In genomic region chr10:95445837-95446347, GRCh38 we compare ENCODE assay signal across 8 cellular contexts.
DNase-seq lines count a peak whose midpoint lies in the region; ATAC-seq and TF ChIP-seq lines count a peak whose summit lies in the region.

No MANE protein-coding gene starts in this region.

- no peaks in the 10 kb centered on the region for H3K9me2 ChIP-seq in OCI-LY1 (ENCODE audit: low read depth, low read length)

- POLR2A ChIA-PET in CD4-positive, alpha-beta memory T cell (lab: Charles Lee; ENCODE audit: partially characterized antibody) = no interaction called here

- peaks cover 4 to 5% (median 5%) of the 10 kb centered on the region in 4 donors for H3K4me1 Mint-ChIP-seq in CD4-positive, alpha-beta memory T cell

- ATAC-seq in GM18517 (IDR thresholded peaks at IDR 0.05; ENCODE audit: unreplicated experiment) = peak; percentile 69
- ATAC-seq in HG03442 (IDR thresholded peaks at IDR 0.05; ENCODE audit: unreplicated experiment) = peak; percentile 71

- CTCF ChIA-PET in CD4-positive, alpha-beta memory T cell (lab: Charles Lee; ENCODE audit: partially characterized antibody) = interaction anchor here (0.6 to 12.7 kb wide), 12 partner anchors 8 to 158 kb away, joined by 3 to 158 read pairs (median 4); no protein-coding TSS in a partner anchor

- intact Hi-C loops in CD4-positive, alpha-beta memory T cell (cut with micrococcal nuclease) = no loop called here

- H3K9me3 Mint-ChIP-seq in CD4-positive, alpha-beta memory T cell = no peaks in the 10 kb centered on the region

- H3K4me2 ChIP-seq in OCI-LY1 (ENCODE audit: low read length) (no peak overlapping the region), skeletal muscle satellite cell (ENCODE audit: low read length) (peak overlapping the region; percentile 58)

- H3F3A ChIP-seq in OCI-LY1 (ENCODE audit: insufficient read depth, low read length) = no peaks in the 10 kb centered on the region

- H3K4me1 ChIP-seq in CD4-positive, alpha-beta memory T cell (ENCODE audit: insufficient read depth, low read length) = no peaks in the 10 kb centered on the region
- H3K4me1 ChIP-seq in OCI-LY1 (ENCODE audit: insufficient read depth, low read length, severe bottlenecking) (no peaks in the 10 kb centered on the region), skeletal muscle satellite cell (ENCODE audit: control insufficient read depth, insufficient read depth, low read length) (peaks cover 14% of the 10 kb centered on the region)

- no peak overlapping the region for H3K4me3 ChIP-seq in CD4-positive, alpha-beta memory T cell (ENCODE audit: low read length in 2 of 2)
- H3K4me3 ChIP-seq in OCI-LY1 (ENCODE audit: low read depth, low read length, poor library complexity, severe bottlenecking) (no peak overlapping the region), astrocyte of the spinal cord (ENCODE audit: low read depth, low read length) (no peak overlapping the region), skeletal muscle satellite cell (ENCODE audit: low read length) (peak overlapping the region; percentile 23)

- no peak overlapping the region for H3K27ac Mint-ChIP-seq in CD4-positive, alpha-beta memory T cell

- no peaks in the 10 kb centered on the region for H4K20me1 ChIP-seq in OCI-LY1 (ENCODE audit: insufficient read depth, low read length)

- in situ Hi-C loops in astrocyte of the spinal cord (cut with HindIII; ENCODE audit: low sequenced_read_pairs) = no loop called here

- H3K27me3 ChIP-seq in CD4-positive, alpha-beta memory T cell (ENCODE audit: insufficient read depth, low read length) = no peaks in the 10 kb centered on the region
- H3K27me3 ChIP-seq in OCI-LY1 (ENCODE audit: insufficient read depth, low read length) (no peaks in the 10 kb centered on the region), skeletal muscle satellite cell (ENCODE audit: control insufficient read depth, insufficient read depth, low read length) (no peaks in the 10 kb centered on the region)

- no peak overlapping the region for H3K27ac ChIP-seq in CD4-positive, alpha-beta memory T cell (ENCODE audit: low read depth, low read length)
- no peak overlapping the region for H3K27ac ChIP-seq in OCI-LY1 (ENCODE audit: low read depth, low read length, poor library complexity, severe bottlenecking)

- H3K79me2 ChIP-seq in OCI-LY1 (ENCODE audit: insufficient read depth, low read length) = no peaks in the 10 kb centered on the region

- peaks cover 2 to 4% of the 10 kb centered on the region in 2 donors for H3K27me3 Mint-ChIP-seq in CD4-positive, alpha-beta memory T cell

- no peaks in the 10 kb centered on the region for H3K36me3 ChIP-seq in CD4-positive, alpha-beta memory T cell (ENCODE audit: insufficient read depth, low read length)
- H3K36me3 ChIP-seq in OCI-LY1 (ENCODE audit: insufficient read depth, low read length) (no peaks in the 10 kb centered on the region), skeletal muscle satellite cell (ENCODE audit: insufficient read depth, low read length) (no peaks in the 10 kb centered on the region)

- DNase-seq in CD4-positive, alpha-beta memory T cell = peak in 4 of 5 donors; percentile 3 to 15 (median 12)
- peak; percentile 77 for DNase-seq in astrocyte of the spinal cord (ENCODE audit: low read depth, low spot score)
- DNase-seq in iPS DF 19.7 (ENCODE audit: low read depth, low spot score) = peak; percentile 68
- DNase-seq in GF-D8 (lab: John Stamatoyannopoulos, UW) = no peak

- H3K9me3 ChIP-seq in CD4-positive, alpha-beta memory T cell (ENCODE audit: control insufficient read depth in 1 of 2, low read length in 2 of 2) = no peaks in the 10 kb centered on the region
- H3K9me3 ChIP-seq in OCI-LY1 (ENCODE audit: low read length) (no peaks in the 10 kb centered on the region), skeletal muscle satellite cell (replicated peaks; ENCODE audit: low read length) (no peaks in the 10 kb centered on the region)

- no peak overlapping the region for H2AFZ ChIP-seq in OCI-LY1 (ENCODE audit: low read length)

- H3K9ac ChIP-seq in OCI-LY1 (ENCODE audit: low read length) (no peak overlapping the region), skeletal muscle satellite cell (ENCODE audit: low read depth, low read length) (peak overlapping the region; percentile 8)

- H3K36me3 Mint-ChIP-seq in CD4-positive, alpha-beta memory T cell = no peaks in the 10 kb centered on the region

- peak; percentile 46 for TF ChIP-seq CTCF in OCI-LY1 (IDR thresholded peaks at IDR 0.05; ENCODE audit: low read length)
- TF ChIP-seq CTCF in astrocyte of the spinal cord (IDR thresholded peaks at IDR 0.05; ENCODE audit: low read depth, low read length) = peak; percentile 84

- H3K4me3 Mint-ChIP-seq in CD4-positive, alpha-beta memory T cell = no peak overlapping the region
